ENCODE assay signal across 29 cellular contexts in genomic region chr1:230964896-230965295, GRCh38.
"Had no signal": no experiment of that assay in that cellular context is flagged by ENCODE, and none has a peak within 500 bp of the region (broad histone marks: within the 10 kb centered on the region; RNA-seq: fewer than 3 reads in every experiment).

No MANE protein-coding gene starts in this region.

- H3K9me3 Mint-ChIP-seq: activated CD8-positive, alpha-beta T cell treated with anti-CD3 and anti-CD28 coated beads for 36 hours; activated naive CD4-positive, alpha-beta T cell treated with anti-CD3 and anti-CD28 coated beads, Interleukin-2, amount 50 U/mL, for 24 hours; activated naive CD8-positive, alpha-beta T cell treated with anti-CD3 and anti-CD28 coated beads for 36 hours; activated naive CD8-positive, alpha-beta T cell treated with anti-CD3 and anti-CD28 coated beads, Interleukin-2, amount 50 U/mL, for 24 hours; activated T-cell treated with anti-CD3 and anti-CD28 coated beads, Interleukin-2, amount 50 U/mL, for 4 hours; activated T-helper 17 cell treated with anti-CD3 and anti-CD28 coated beads, Interleukin-2, amount 50 U/mL, for 72 hours; brain had no signal

- H3K4me3 Mint-ChIP-seq: activated CD8-positive, alpha-beta T cell treated with anti-CD3 and anti-CD28 coated beads for 36 hours; activated naive CD4-positive, alpha-beta T cell treated with anti-CD3 and anti-CD28 coated beads, Interleukin-2, amount 50 U/mL, for 24 hours; activated naive CD8-positive, alpha-beta T cell treated with anti-CD3 and anti-CD28 coated beads for 36 hours; activated naive CD8-positive, alpha-beta T cell treated with anti-CD3 and anti-CD28 coated beads, Interleukin-2, amount 50 U/mL, for 24 hours; activated T-cell treated with anti-CD3 and anti-CD28 coated beads, Interleukin-2, amount 50 U/mL, for 4 hours; activated T-helper 17 cell treated with anti-CD3 and anti-CD28 coated beads, Interleukin-2, amount 50 U/mL, for 72 hours; brain had no signal

- H3K4me3 ChIP-seq: adrenal gland, ascending aorta, esophagus squamous epithelium, gastroesophageal sphincter had no signal

- H3K27ac ChIP-seq: adrenal gland, ascending aorta, epithelial cell of prostate, esophagus squamous epithelium, gastroesophageal sphincter had no signal

- H3K27me3 ChIP-seq: adrenal gland, ascending aorta, esophagus squamous epithelium, gastroesophageal sphincter had no signal

- H3K4me1 ChIP-seq: adrenal gland, ascending aorta, esophagus squamous epithelium, gastroesophageal sphincter had no signal

- H3K27me3 Mint-ChIP-seq: activated CD8-positive, alpha-beta T cell treated with anti-CD3 and anti-CD28 coated beads for 36 hours; activated naive CD4-positive, alpha-beta T cell treated with anti-CD3 and anti-CD28 coated beads, Interleukin-2, amount 50 U/mL, for 24 hours; activated naive CD8-positive, alpha-beta T cell treated with anti-CD3 and anti-CD28 coated beads for 36 hours; activated naive CD8-positive, alpha-beta T cell treated with anti-CD3 and anti-CD28 coated beads, Interleukin-2, amount 50 U/mL, for 24 hours; activated T-helper 17 cell treated with anti-CD3 and anti-CD28 coated beads, Interleukin-2, amount 50 U/mL, for 72 hours had no signal

- FAIRE-seq: bronchial epithelial cell, colon, endometrium, endothelial cell of umbilical vein had no signal

- H3K36me3 ChIP-seq: adrenal gland had no signal

- ATAC-seq: activated CD8-positive, alpha-beta T cell treated with anti-CD3 and anti-CD28 coated beads for 36 hours; activated naive CD8-positive, alpha-beta T cell treated with anti-CD3 and anti-CD28 coated beads, Interleukin-2, amount 50 U/mL, for 24 hours; activated T-cell treated with anti-CD3 and anti-CD28 coated beads, Interleukin-2, amount 50 U/mL, for 4 hours; activated T-helper 17 cell treated with anti-CD3 and anti-CD28 coated beads, Interleukin-2, amount 50 U/mL, for 72 hours; gastroesophageal sphincter had no signal

- H3K9me3 ChIP-seq: adrenal gland, ascending aorta, esophagus squamous epithelium, gastroesophageal sphincter had no signal

- H3K27ac Mint-ChIP-seq: activated CD8-positive, alpha-beta T cell treated with anti-CD3 and anti-CD28 coated beads for 36 hours; activated naive CD4-positive, alpha-beta T cell treated with anti-CD3 and anti-CD28 coated beads, Interleukin-2, amount 50 U/mL, for 24 hours; activated naive CD8-positive, alpha-beta T cell treated with anti-CD3 and anti-CD28 coated beads for 36 hours; activated naive CD8-positive, alpha-beta T cell treated with anti-CD3 and anti-CD28 coated beads, Interleukin-2, amount 50 U/mL, for 24 hours; activated T-helper 17 cell treated with anti-CD3 and anti-CD28 coated beads, Interleukin-2, amount 50 U/mL, for 72 hours; brain had no signal

- DNase-seq: activated CD4-positive, alpha-beta T cell treated with anti-CD3 and anti-CD28 coated beads for 48 hours; activated CD4-positive, alpha-beta T cell treated with anti-CD3 and anti-CD28 coated beads, Interleukin-2, amount 50 U/mL, for 1 hour; activated CD4-positive, alpha-beta T cell treated with anti-CD3 and anti-CD28 coated beads, Interleukin-2, amount 50 U/mL, for 48 hours; activated CD4-positive, CD25-positive, alpha-beta regulatory T cell; activated CD8-positive, alpha-beta memory T cell treated with anti-CD3 and anti-CD28 coated beads for 24 hours; activated CD8-positive, alpha-beta T cell treated with anti-CD3 and anti-CD28 coated beads for 36 hours; activated effector memory CD4-positive, alpha-beta T cell treated with Interleukin-2 at 50 U/mL for 16 hours; activated gamma-delta T cell treated with Interleukin-2 at 50 U/mL for 16 hours; activated naive CD4-positive, alpha-beta T cell treated with Interleukin-2 at 50 U/mL for 16 hours; activated naive CD8-positive, alpha-beta T cell treated with anti-CD3 and anti-CD28 coated beads for 36 hours; activated naive CD8-positive, alpha-beta T cell treated with anti-CD3 and anti-CD28 coated beads, Interleukin-2, amount 50 U/mL, for 24 hours; activated T-cell treated with anti-CD3 and anti-CD28 coated beads, Interleukin-2, amount 50 U/mL, for 4 hours; adrenal gland; amygdala; cortex of kidney; effector CD8-positive, alpha-beta T cell; esophagus squamous epithelium; foreskin melanocyte; T-helper 2 cell had no signal
